1 cellular context compared by ENCODE assay signal in the genomic region with DNA sequence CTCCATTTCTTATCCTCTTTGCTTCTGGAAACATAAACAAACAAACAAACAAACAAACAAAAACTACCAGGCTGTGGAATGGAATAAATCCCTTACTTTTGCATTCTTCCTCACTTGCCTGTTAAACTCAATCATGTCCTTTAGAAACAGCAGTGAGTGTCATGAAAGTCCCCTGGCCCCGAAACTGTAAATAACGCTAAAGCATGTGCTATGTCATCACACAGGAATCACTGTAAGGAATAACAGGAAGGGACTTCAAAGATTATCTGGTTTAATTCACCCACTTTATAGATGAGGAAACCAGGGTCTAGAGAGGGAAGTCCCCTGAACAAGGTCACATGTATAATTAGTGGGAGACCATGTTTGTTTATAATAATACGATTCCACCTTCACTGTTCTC.
TF ChIP-seq lines count a peak whose summit lies in the region.

No MANE protein-coding gene starts in this region.

TF ChIP-seq in H1, 55 proteins besides CTCF, POLR2A, EP300 and RAD21 (continued from another document):
- TF ChIP-seq E2F6 (IDR thresholded peaks at IDR 0.05) (no peak), GTF2F1 (IDR thresholded peaks at IDR 0.05; ENCODE audit: borderline replicate concordance, low read depth, low read length) (no peak), EZH2 (IDR thresholded peaks at IDR 0.05; ENCODE audit: low read depth, low read length, severe bottlenecking) (no peak), BCL11A (IDR thresholded peaks at IDR 0.05; ENCODE audit: low read depth in 2 of 2, low read length in 2 of 2) (no peak), SP2 (IDR thresholded peaks at IDR 0.05; ENCODE audit: low read length) (no peak), EGR1 (IDR thresholded peaks at IDR 0.05; ENCODE audit: borderline replicate concordance, low read depth, low read length) (no peak), CBX5 (IDR thresholded peaks at IDR 0.05; ENCODE audit: low read depth, low read length) (no peak), NANOG (IDR thresholded peaks at IDR 0.05; ENCODE audit: insufficient read depth, low read depth, low read length, poor library complexity, severe bottlenecking) (no peak), KDM4A (IDR thresholded peaks at IDR 0.05; ENCODE audit: low read depth, low read length, severe bottlenecking) (no peak), POU5F1 (IDR thresholded peaks at IDR 0.05; ENCODE audit: low read depth, low read length) (no peak), ATF3 (IDR thresholded peaks at IDR 0.05; ENCODE audit: insufficient read depth, low read depth, low read length) (no peak), TBP (IDR thresholded peaks at IDR 0.05; ENCODE audit: low read depth, low read length) (no peak), RBBP5 (IDR thresholded peaks at IDR 0.05; ENCODE audit: borderline replicate concordance, low read depth, low read length) (no peak), FOSL1 (IDR thresholded peaks at IDR 0.05; ENCODE audit: insufficient read depth, low read depth, low read length) (no peak), HDAC6 (IDR thresholded peaks at IDR 0.05; ENCODE audit: low read depth, low read length) (no peak), JUN (IDR thresholded peaks at IDR 0.05; ENCODE audit: low read depth, low read length) (no peak), TAF7 (optimal IDR thresholded peaks at IDR 0.05; ENCODE audit: borderline replicate concordance, low read depth, low read length) (no peak)
